8 cellular contexts compared by ENCODE assay signal in the genomic region with DNA sequence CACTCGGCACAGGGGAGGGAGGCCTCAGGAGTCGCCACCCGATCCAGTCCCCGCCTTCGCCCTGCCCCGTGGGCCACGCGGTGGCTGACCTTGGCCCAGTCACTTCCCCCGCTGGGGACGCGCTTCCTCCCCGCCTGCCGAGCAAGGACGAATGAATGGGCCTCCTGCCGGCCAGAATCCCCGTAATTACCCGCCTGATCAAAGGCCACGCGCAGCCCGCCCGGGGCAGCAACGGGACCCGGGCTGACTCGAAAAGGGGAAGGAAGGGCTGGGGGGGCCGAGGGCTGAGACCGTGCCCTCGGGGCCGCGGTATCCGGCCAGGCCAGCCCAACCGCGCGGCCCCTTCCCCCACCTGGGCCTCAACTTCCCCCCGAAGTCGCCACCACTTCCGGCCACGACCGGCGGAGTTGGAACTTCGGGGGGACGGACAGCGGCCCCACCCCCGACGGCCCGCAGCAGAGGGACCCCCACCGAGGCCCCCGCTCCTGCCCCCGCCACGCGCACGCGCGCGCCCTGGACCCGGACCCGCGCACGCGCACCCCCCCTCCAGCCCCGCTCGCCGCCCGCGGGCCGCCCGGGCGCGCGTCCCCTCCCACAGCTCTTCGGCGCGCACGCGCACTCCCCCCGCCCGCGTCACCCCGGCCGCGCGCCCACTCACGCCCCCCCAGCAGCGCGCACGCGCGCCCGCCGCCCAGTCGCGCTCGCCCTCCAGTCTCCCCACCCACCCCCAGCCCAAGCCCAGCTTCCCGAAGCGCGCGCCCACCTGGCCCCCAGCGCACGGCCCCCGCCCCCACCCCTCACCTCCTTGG.
DNase-seq lines count a peak whose midpoint lies in the region; ATAC-seq lines count a peak whose summit lies in the region.

No MANE protein-coding gene starts in this region.

- H3K4me3 ChIP-seq in mucosa of stomach (ENCODE audit: low read length): peak overlapping the region; percentile 33

- H3K9ac ChIP-seq in mucosa of stomach (ENCODE audit: low read length): peak overlapping the region; percentile 80

- in situ Hi-C loops in ACHN (cut with HindIII; ENCODE audit: low pct_ligation_motif_present, low pct_unique_long_range_greater_than_20kb, low sequenced_read_pairs): no loop called here

- DNase-seq in ACHN (peak; percentile 67), NOMO-1 treated with DMSO at 0.1 percent for 48 hours (lab: John Stamatoyannopoulos, UW; ENCODE audit: unreplicated experiment) (peak; percentile 90), epidermal melanocyte (ENCODE audit: insufficient read length, low spot score) (peak; percentile 76)
- DNase-seq in activated CD8-positive, alpha-beta memory T cell treated with anti-CD3 and anti-CD28 coated beads, Interleukin-2, amount 50 U/mL, for 48 hours: peak; percentile 92
- DNase-seq in stimulated activated CD8-positive, alpha-beta memory T cell treated with anti-CD3 and anti-CD28 coated beads, Interleukin-4, amount 100 ng/mL, for 48 hours: peak; percentile 85

- H3K27me3 ChIP-seq in mucosa of stomach (ENCODE audit: control insufficient read depth, insufficient read depth, low read length): no peaks in the 10 kb centered on the region

- peaks cover 36% of the 10 kb centered on the region for H3K4me1 ChIP-seq in mucosa of stomach (ENCODE audit: control insufficient read depth, insufficient read depth, low read length)

- H3K9me3 ChIP-seq in mucosa of stomach (ENCODE audit: control insufficient read depth, low read length): no peaks in the 10 kb centered on the region

- ATAC-seq in GM18867 (IDR thresholded peaks at IDR 0.05; ENCODE audit: unreplicated experiment) (peak; percentile 23), HG03159 (IDR thresholded peaks at IDR 0.05; ENCODE audit: unreplicated experiment) (peak; percentile 33)

- no peaks in the 10 kb centered on the region for H3K36me3 ChIP-seq in mucosa of stomach (ENCODE audit: control insufficient read depth, insufficient read depth, low read length)

Comparison
In these comparisons a context has a peak if more than half of its experiments do, and no peak if none do; other contexts are left out.
1. Peak in every context shown above with its lines: DNase-seq, ATAC-seq and H3K4me3 ChIP-seq.